ENCODE assay signal across 11 cellular contexts in genomic region chrX:155997436-155997835, GRCh38. TPM values are rescaled to one million over a fixed set of nuclear protein-coding genes. Genes with fewer than 3 reads are reported as not detected.
DNase-seq lines count a peak whose midpoint lies in the region; ATAC-seq and TF ChIP-seq lines count a peak whose summit lies in the region.
"Had no signal": no experiment of that assay in that cellular context is flagged by ENCODE, and none has a peak within 500 bp of the region (broad histone marks: within the 10 kb centered on the region; RNA-seq: fewer than 3 reads in every experiment).

Gene IL9R, plus strand, starts transcription at chrX:155997696. Its CDS starts 64 bp downstream, at chrX:155997760.

- peaks cover 11 to 57% (median 28%) of the 10 kb centered on the region in 4 donors for H3K4me1 Mint-ChIP-seq in CD4-positive, alpha-beta memory T cell
- peaks cover 14% of the 10 kb centered on the region for H3K4me1 Mint-ChIP-seq in T-helper 17 cell
- no peaks in the 10 kb centered on the region for H3K4me1 Mint-ChIP-seq in endothelial cell (ENCODE audit: unreplicated experiment)
- H3K4me1 Mint-ChIP-seq: nephron had no signal

- H3K9me3 Mint-ChIP-seq in CD4-positive, alpha-beta memory T cell: no peaks in the 10 kb centered on the region
- H3K9me3 Mint-ChIP-seq in endothelial cell (ENCODE audit: unreplicated experiment): peaks cover 27% of the 10 kb centered on the region
- H3K9me3 Mint-ChIP-seq: dendritic cell treated with granulocyte-macrophage colony-stimulating factor and Interleukin-4, amounts not matched to agents 40 ng/mL and 50 ng/mL, for 4 days had no signal

- H3K4me2 ChIP-seq in hepatocyte: no peak within 1 kb of the TSS

- H3K27ac Mint-ChIP-seq in CD4-positive, alpha-beta memory T cell: peak within 1 kb of the TSS; percentile 66 to 90 (median 81)
- peak within 1 kb of the TSS; percentile 27 for H3K27ac Mint-ChIP-seq in T-helper 17 cell
- peak within 1 kb of the TSS; percentile 54 for H3K27ac Mint-ChIP-seq in endothelial cell (ENCODE audit: unreplicated experiment)
- H3K27ac Mint-ChIP-seq: B cell; dendritic cell treated with granulocyte-macrophage colony-stimulating factor and Interleukin-4, amounts not matched to agents 40 ng/mL and 50 ng/mL, for 4 days; nephron had no signal

- TF ChIP-seq CTCF in endothelial cell (IDR thresholded peaks at IDR 0.05; ENCODE audit: unreplicated experiment) (no peak), hepatocyte (IDR thresholded peaks at IDR 0.05; ENCODE audit: poor library complexity) (no peak)

- CTCF ChIA-PET in CD4-positive, alpha-beta memory T cell (lab: Charles Lee; ENCODE audit: partially characterized antibody): no interaction called here

- H3K27me3 Mint-ChIP-seq in CD4-positive, alpha-beta memory T cell: no peaks in the 10 kb centered on the region
- H3K27me3 Mint-ChIP-seq in T-helper 17 cell: no peaks in the 10 kb centered on the region
- H3K27me3 Mint-ChIP-seq in endothelial cell (ENCODE audit: unreplicated experiment): peaks cover 21% of the 10 kb centered on the region
- H3K27me3 Mint-ChIP-seq: B cell; dendritic cell treated with granulocyte-macrophage colony-stimulating factor and Interleukin-4, amounts not matched to agents 40 ng/mL and 50 ng/mL, for 4 days had no signal

- H4K20me1 ChIP-seq in hepatocyte (ENCODE audit: insufficient read depth, poor library complexity, severe bottlenecking): no peaks in the 10 kb centered on the region

- no peaks in the 10 kb centered on the region for H3K27me3 ChIP-seq in CD4-positive, alpha-beta memory T cell (ENCODE audit: insufficient read depth, low read length)
- H3K27me3 ChIP-seq in hepatocyte: no peaks in the 10 kb centered on the region

- intact Hi-C loops in CD4-positive, alpha-beta memory T cell (cut with micrococcal nuclease): no loop called here

- H3K4me1 ChIP-seq in CD4-positive, alpha-beta memory T cell (ENCODE audit: insufficient read depth, low read length): peaks cover 29% of the 10 kb centered on the region
- H3K4me1 ChIP-seq in hepatocyte (ENCODE audit: insufficient read depth): no peaks in the 10 kb centered on the region

- WGBS in hepatocyte (ENCODE audit: low lambda C conversion rate, missing lambda C conversion rate): 74% methylated on average over 5 of the region's 5 CpGs

- H3K4me3 ChIP-seq in CD4-positive, alpha-beta memory T cell (ENCODE audit: low read length in 2 of 2): no peak within 1 kb of the TSS
- no peak within 1 kb of the TSS for H3K4me3 ChIP-seq in hepatocyte

- H3K36me3 ChIP-seq in CD4-positive, alpha-beta memory T cell (ENCODE audit: insufficient read depth, low read length): no peaks in the 10 kb centered on the region
- H3K36me3 ChIP-seq in hepatocyte (replicated peaks; ENCODE audit: insufficient read depth, low read depth): no peaks in the 10 kb centered on the region

- no peak within 1 kb of the TSS for H2AFZ ChIP-seq in hepatocyte

- ATAC-seq in GM21737 (IDR thresholded peaks at IDR 0.05; ENCODE audit: unreplicated experiment) (peak; percentile 65), T-helper 17 cell (peak; percentile 83), GM18858 (IDR thresholded peaks at IDR 0.05; ENCODE audit: unreplicated experiment) (no peak)

- no peaks in the 10 kb centered on the region for H3K9me2 ChIP-seq in hepatocyte (replicated peaks; ENCODE audit: insufficient read depth)

- H3K9me3 ChIP-seq in CD4-positive, alpha-beta memory T cell (ENCODE audit: control insufficient read depth in 1 of 2, low read length in 2 of 2): no peaks in the 10 kb centered on the region
- H3K9me3 ChIP-seq in T-helper 17 cell (ENCODE audit: control insufficient read depth, low read length, poor library complexity, severe bottlenecking): no peaks in the 10 kb centered on the region
- no peaks in the 10 kb centered on the region for H3K9me3 ChIP-seq in hepatocyte (ENCODE audit: low read depth)

- DNase-seq in CD4-positive, alpha-beta memory T cell: peak; percentile 11 to 70 (median 31)
- DNase-seq in T-helper 17 cell: peak in 1 of 3 donors; percentile 17
- DNase-seq in endothelial cell (ENCODE audit: low spot score): no peak
- no peak for DNase-seq in hepatocyte (ENCODE audit: low spot score)
- DNase-seq in inferior parietal cortex (ENCODE audit: extremely low spot score): no peak
- DNase-seq in EL: no peak

- H3K79me2 ChIP-seq in hepatocyte: no peaks in the 10 kb centered on the region

- H3K27ac ChIP-seq in CD4-positive, alpha-beta memory T cell (ENCODE audit: low read depth, low read length): no peak within 1 kb of the TSS
- no peak within 1 kb of the TSS for H3K27ac ChIP-seq in hepatocyte

- POLR2A ChIA-PET in CD4-positive, alpha-beta memory T cell (lab: Charles Lee; ENCODE audit: partially characterized antibody): no interaction called here

- no peaks in the 10 kb centered on the region for H3K36me3 Mint-ChIP-seq in CD4-positive, alpha-beta memory T cell
- H3K36me3 Mint-ChIP-seq in T-helper 17 cell (ENCODE audit: low read depth) (no peaks in the 10 kb centered on the region), endothelial cell (ENCODE audit: low read depth, unreplicated experiment) (peaks cover 6% of the 10 kb centered on the region)

- peak within 1 kb of the TSS in 6 of 8 donors; percentile 31 to 72 (median 64) for H3K4me3 Mint-ChIP-seq in CD4-positive, alpha-beta memory T cell
- peak within 1 kb of the TSS; percentile 61 for H3K4me3 Mint-ChIP-seq in T-helper 17 cell
- peak within 1 kb of the TSS; percentile 28 for H3K4me3 Mint-ChIP-seq in endothelial cell (ENCODE audit: unreplicated experiment)
- H3K4me3 Mint-ChIP-seq: B cell; dendritic cell treated with granulocyte-macrophage colony-stimulating factor and Interleukin-4, amounts not matched to agents 40 ng/mL and 50 ng/mL, for 4 days; nephron had no signal

RNA-seq across cellular contexts. Expression of gene IL9R, which starts in this region (rescaled TPM):
- 10 to 100 TPM; 17.0 to 22.9 TPM for total RNA-seq in CD4-positive, alpha-beta memory T cell
- 1 to 10 TPM; 1.4 to 2.0 TPM for polyA plus RNA-seq in CD4-positive, alpha-beta memory T cell
- total RNA-seq in T-helper 17 cell (1 to 10 TPM; 2.8 TPM), endothelial cell (ENCODE audit: unreplicated experiment) (0.38 TPM), hepatocyte (0.12 TPM in 1 of 2 replicates, not detected in the other)
- 0.17 TPM in 1 of 2 replicates, not detected in the other for polyA plus RNA-seq in hepatocyte

Comparison
In these comparisons a context has a peak if more than half of its experiments do, and no peak if none do; other contexts are left out.
1. RNA of gene IL9R (total RNA-seq): 17.0 to 22.9 TPM in CD4-positive, alpha-beta memory T cell; 2.8 TPM in T-helper 17 cell, 0.38 TPM in endothelial cell (single experiment) and 0.12 TPM in hepatocyte; every median in the first group is over 4 times any median in the second.
2. DNase-seq: peak in CD4-positive, alpha-beta memory T cell (5 of 5); none in endothelial cell (single experiment), hepatocyte (single experiment), inferior parietal cortex (single experiment) and EL (single experiment).
3. H3K27ac Mint-ChIP-seq: peak in every context shown above with its lines; median percentile 81 in CD4-positive, alpha-beta memory T cell; 54 in endothelial cell; 27 in T-helper 17 cell.
4. Peak in every context shown above with its lines, with median percentiles within 50 percentile points of each other: H3K4me3 Mint-ChIP-seq.